8 cellular contexts compared by ENCODE assay signal in genomic region chr4:88007304-88008132, GRCh38. TPM values are rescaled to one million over a fixed set of nuclear protein-coding genes. Genes with fewer than 3 reads are reported as not detected.
DNase-seq lines count a peak whose midpoint lies in the region; ATAC-seq and TF ChIP-seq lines count a peak whose summit lies in the region.

PKD2 (plus strand) TSS chr4:88007635; CDS start chr4:88007734, 99 bp downstream.

- H3K27ac ChIP-seq in DND-41 (ENCODE audit: low read length): peak within 1 kb of the TSS; percentile 58
- peak within 1 kb of the TSS; percentile 72 for H3K27ac ChIP-seq in temporal lobe (ENCODE audit: low read depth, low read length)

- H3K36me3 Mint-ChIP-seq in activated naive CD4-positive, alpha-beta T cell treated with anti-CD3 and anti-CD28 coated beads, Interleukin-2, amount 10 ng/mL, durations not matched to agents 7 days and 5 days: peaks cover 5% of the 10 kb centered on the region

- no peaks in the 10 kb centered on the region for H3K36me3 ChIP-seq in DND-41 (ENCODE audit: insufficient read depth, low read length)

- H3K4me1 ChIP-seq in DND-41 (ENCODE audit: insufficient read depth, low read length): peaks cover 33% of the 10 kb centered on the region

- peak; percentile 84 for DNase-seq in DND-41
- peak; percentile 66 for DNase-seq in HuH-7.5 (ENCODE audit: low spot score)
- peak; percentile 50 for DNase-seq in SK-N-DZ (ENCODE audit: low spot score)
- DNase-seq in activated naive CD4-positive, alpha-beta T cell treated with anti-CD3 and anti-CD28 coated beads, Interleukin-2, amount 10 ng/mL, durations not matched to agents 7 days and 5 days: peak; percentile 83
- peak; percentile 86 for DNase-seq in globus pallidus (ENCODE audit: low spot score)
- peak; percentile 51 for DNase-seq in omental fat pad (ENCODE audit: low spot score)

- H3K9me3 Mint-ChIP-seq in activated naive CD4-positive, alpha-beta T cell treated with anti-CD3 and anti-CD28 coated beads, Interleukin-2, amount 10 ng/mL, durations not matched to agents 7 days and 5 days: no peaks in the 10 kb centered on the region

- no peaks in the 10 kb centered on the region for H3K9me3 ChIP-seq in DND-41 (ENCODE audit: insufficient read depth, low read length, severe bottlenecking)

- no peak for TF ChIP-seq CTCF in DND-41 (IDR thresholded peaks at IDR 0.05; ENCODE audit: borderline replicate concordance, extremely low read depth, low read length, poor library complexity, severe bottlenecking)
- TF ChIP-seq CTCF in omental fat pad (IDR thresholded peaks at IDR 0.05): no peak

- peaks cover 48% of the 10 kb centered on the region for H3K79me2 ChIP-seq in DND-41 (ENCODE audit: insufficient read depth, low read length)

- CTCF ChIA-PET in activated naive CD4-positive, alpha-beta T cell treated with anti-CD3 and anti-CD28 coated beads, Interleukin-2, amount 10 ng/mL, durations not matched to agents 7 days and 5 days (lab: Charles Lee): no interaction called here

- peak within 1 kb of the TSS; percentile 0 for H3K27ac Mint-ChIP-seq in activated naive CD4-positive, alpha-beta T cell treated with anti-CD3 and anti-CD28 coated beads, Interleukin-2, amount 10 ng/mL, durations not matched to agents 7 days and 5 days

- H2AFZ ChIP-seq in DND-41 (ENCODE audit: low read depth, low read length): peak within 1 kb of the TSS; percentile 76

- H3K4me3 Mint-ChIP-seq in activated naive CD4-positive, alpha-beta T cell treated with anti-CD3 and anti-CD28 coated beads, Interleukin-2, amount 10 ng/mL, durations not matched to agents 7 days and 5 days: peak within 1 kb of the TSS; percentile 89

- ATAC-seq in DND-41 (ENCODE audit: insufficient read depth, low read depth): peak; percentile 91
- peak; percentile 89 for ATAC-seq in GM21526 (IDR thresholded peaks at IDR 0.05; ENCODE audit: low FRiP score, unreplicated experiment)
- ATAC-seq in omental fat pad (ENCODE audit: low FRiP score): peak; percentile 87

- H3K4me1 Mint-ChIP-seq in activated naive CD4-positive, alpha-beta T cell treated with anti-CD3 and anti-CD28 coated beads, Interleukin-2, amount 10 ng/mL, durations not matched to agents 7 days and 5 days: peaks cover 25% of the 10 kb centered on the region

- H3K27me3 Mint-ChIP-seq in activated naive CD4-positive, alpha-beta T cell treated with anti-CD3 and anti-CD28 coated beads, Interleukin-2, amount 10 ng/mL, durations not matched to agents 7 days and 5 days: peaks cover 40% of the 10 kb centered on the region

- peaks cover 8% of the 10 kb centered on the region for H3K27me3 ChIP-seq in DND-41 (ENCODE audit: insufficient read depth, low read length, poor library complexity)

- H3K4me3 ChIP-seq in DND-41 (ENCODE audit: low read depth in 1 of 2, low read length in 2 of 2): peak within 1 kb of the TSS; percentile 60 to 82

- H4K20me1 ChIP-seq in DND-41 (ENCODE audit: insufficient read depth, low read length): peaks cover 25% of the 10 kb centered on the region; the same call in 1 of the 2 replicates

- H3K9ac ChIP-seq in DND-41 (ENCODE audit: low read depth, low read length): peak within 1 kb of the TSS; percentile 81

- peak within 1 kb of the TSS; percentile 77 for H3K4me2 ChIP-seq in DND-41 (ENCODE audit: insufficient read depth, low read length)

RNA-seq across cellular contexts. Expression of gene PKD2, which starts in this region (rescaled TPM):
- 9.7 and 10.9 TPM in 2 replicates for polyA plus RNA-seq in SK-N-DZ (2014; cell fraction: cytosol; rRNA removed)
- polyA plus RNA-seq in SK-N-DZ (2014; cell fraction: nucleus; rRNA removed): 39.9 and 41.0 TPM in 2 replicates
- 100 to 1,000 TPM in 1 of 4 donors, 10 to 100 TPM in 3; 66.5 to 130 (median 88.6) TPM for total RNA-seq in omental fat pad
- total RNA-seq in temporal lobe: 35.4 TPM

Comparison
In these comparisons a context has a peak if more than half of its experiments do, and no peak if none do; other contexts are left out.
1. Peak in every context shown above with its lines: DNase-seq, ATAC-seq, H3K4me3 ChIP-seq and H3K27ac ChIP-seq.